8 cellular contexts compared by ENCODE assay signal in genomic region chr13:94617389-94618000, GRCh38. TPM values are rescaled to one million over a fixed set of nuclear protein-coding genes. Genes with fewer than 3 reads are reported as not detected.
A peak's percentile ranks its signal among the peaks of the same experiment; 100 is the strongest.
DNase-seq lines count a peak whose midpoint lies in the region; ATAC-seq and TF ChIP-seq lines count a peak whose summit lies in the region.

No MANE protein-coding gene starts in this region.

- no peak for TF ChIP-seq EP300 in SK-N-SH (IDR thresholded peaks at IDR 0.05; ENCODE audit: borderline replicate concordance in 1 of 2, low read depth in 1 of 2, low read length in 1 of 2)

- H3K79me2 ChIP-seq in SK-N-SH (ENCODE audit: insufficient read depth): peaks cover 17% of the 10 kb centered on the region

- H3K4me3 ChIP-seq in SK-N-SH (ENCODE audit: low read depth in 2 of 2, low read length in 1 of 2) (no peak overlapping the region), fibroblast of mammary gland (ENCODE audit: control insufficient read depth, low read depth, low read length) (no peak overlapping the region)

- H3K9me3 ChIP-seq in SK-N-SH: no peaks in the 10 kb centered on the region

- peak; percentile 90 for TF ChIP-seq RAD21 in SK-N-SH (IDR thresholded peaks at IDR 0.05; ENCODE audit: low read length)

- H3K4me1 ChIP-seq in SK-N-SH (ENCODE audit: control insufficient read depth in 1 of 2, insufficient read depth in 2 of 2, low read depth in 1 of 2, low read length in 1 of 2): no peaks in the 10 kb centered on the region; a peak in 1 of 4 replicates

- H3K9ac ChIP-seq in SK-N-SH: no peak overlapping the region

- POLR2A ChIA-PET in SK-N-SH (lab: Yijun Ruan, JAX): interaction anchor here (0.7 kb wide), 1 partner anchor 182 kb away, joined by 4 read pairs; no protein-coding TSS in a partner anchor

- WGBS in SK-N-SH (ENCODE audit: low lambda C conversion rate): 68% methylated on average over 4 of the region's 4 CpGs

- H3K4me2 ChIP-seq in SK-N-SH: no peak overlapping the region

- H4K20me1 ChIP-seq in SK-N-SH (ENCODE audit: insufficient read depth): no peaks in the 10 kb centered on the region

- peak; percentile 57 for ATAC-seq in HG03432 (IDR thresholded peaks at IDR 0.05; ENCODE audit: unreplicated experiment)

- TF ChIP-seq CTCF in GM10266 (IDR thresholded peaks at IDR 0.05; ENCODE audit: control insufficient read depth, insufficient read depth, low read depth, missing control alignments): peak; percentile 65
- TF ChIP-seq CTCF in SK-N-SH (IDR thresholded peaks at IDR 0.05): peak; percentile 76
- TF ChIP-seq CTCF in fibroblast of mammary gland (conservative IDR thresholded peaks at IDR 0.05; ENCODE audit: control insufficient read depth, insufficient read depth, low read depth, low read length): peak; percentile 45

- H3K9me2 ChIP-seq in SK-N-SH: no peaks in the 10 kb centered on the region

- peaks cover 59 to 64% of the 10 kb centered on the region in 2 experiments for H3K36me3 ChIP-seq in SK-N-SH (replicated peaks in 1 of 2; ENCODE audit: control insufficient read depth in 1 of 2, insufficient read depth in 2 of 2, low read length in 1 of 2)

- CTCF ChIA-PET in SK-N-SH (lab: Yijun Ruan, JAX): interaction anchor here (0.6 to 11.3 kb wide), 32 partner anchors 9 to 1397 kb away, joined by 3 to 307 read pairs (median 4); partner anchors contain the start of genes GPR180 and TGDS

- H3K27me3 ChIP-seq in SK-N-SH (ENCODE audit: insufficient read depth): no peaks in the 10 kb centered on the region

- peak; percentile 38 for DNase-seq in Ammon's horn (ENCODE audit: low spot score)
- DNase-seq in GM10266 (ENCODE audit: extremely low spot score): no peak
- peak; percentile 32 for DNase-seq in SK-N-SH
- peak; percentile 34 for DNase-seq in fibroblast of mammary gland (ENCODE audit: low read depth)
- DNase-seq in putamen (ENCODE audit: low spot score): peak; percentile 32
- DNase-seq in SKM-1 treated with dmso at 0.1 percent for 144 hours (lab: John Stamatoyannopoulos, UW; ENCODE audit: unreplicated experiment): no peak
- no peak for DNase-seq in AG08396 (ENCODE audit: low spot score)

- peaks cover 4% of the 10 kb centered on the region for H3F3A ChIP-seq in SK-N-SH (replicated peaks; ENCODE audit: insufficient read depth)

- no peak overlapping the region for H3K27ac ChIP-seq in SK-N-SH (ENCODE audit: low read depth in 2 of 2, low read length in 1 of 2)

- H2AFZ ChIP-seq in SK-N-SH (ENCODE audit: low read depth): no peak overlapping the region

TF ChIP-seq in SK-N-SH, 30 proteins besides CTCF, POLR2A, EP300 and RAD21:
- TF ChIP-seq SMC3 (IDR thresholded peaks at IDR 0.05; ENCODE audit: low read depth, low read length) (peak; percentile 58; the same call in 1 of the 2 replicates), EZH2phosphoT487 (IDR thresholded peaks at IDR 0.05; ENCODE audit: borderline replicate concordance, low read depth) (no peak)

RNA-seq across cellular contexts. Expression of gene GPR180, which starts 15.8 kb away (rescaled TPM):
- polyA plus RNA-seq in SK-N-SH (2012; rRNA removed): 1.8 and 2.2 TPM in 2 replicates
- 2.6 and 3.0 TPM in 2 replicates for polyA plus RNA-seq in SK-N-SH (2012; cell fraction: cytosol; rRNA removed)
- polyA plus RNA-seq in SK-N-SH (2012; cell fraction: nucleus; rRNA removed): 1.6 and 3.8 TPM in 2 replicates

RNA-seq across cellular contexts. Expression of gene TGDS, which starts 21.5 kb away (rescaled TPM):
- 8.2 and 12.2 TPM in 2 replicates for polyA plus RNA-seq in SK-N-SH (2012; rRNA removed)
- 13.2 and 15.8 TPM in 2 replicates for polyA plus RNA-seq in SK-N-SH (2012; cell fraction: cytosol; rRNA removed)
- 5.6 and 12.7 TPM in 2 replicates for polyA plus RNA-seq in SK-N-SH (2012; cell fraction: nucleus; rRNA removed)

Comparison
In these comparisons a context has a peak if more than half of its experiments do, and no peak if none do; other contexts are left out.
1. DNase-seq: peak in Ammon's horn (single experiment), SK-N-SH (single experiment), fibroblast of mammary gland (single experiment) and putamen (single experiment); none in GM10266 (single experiment), SKM-1 treated with dmso at 0.1 percent for 144 hours (single experiment) and AG08396 (single experiment).
2. Peak in every context shown above with its lines, with median percentiles within 50 percentile points of each other: CTCF ChIP-seq.